Comparison of ENCODE assay signal across 8 cellular contexts in genomic region chr19:982567-983170, GRCh38. TPM values are rescaled to one million over a fixed set of nuclear protein-coding genes. Genes with fewer than 3 reads are reported as not detected.
DNase-seq lines count a peak whose midpoint lies in the region; ATAC-seq lines count a peak whose summit lies in the region.

No MANE protein-coding gene starts in this region.

- peaks cover 12 to 23% (median 20%) of the 10 kb centered on the region in 3 donors for H3K4me1 Mint-ChIP-seq in naive B cell

- peak overlapping the region; percentile 60 for H3K27ac ChIP-seq in epithelial cell of prostate

- DNase-seq in GM03348 (ENCODE audit: low spot score) (peak; percentile 97), NCI-H748 treated with DMSO at 0.1 percent for 48 hours (lab: John Stamatoyannopoulos, UW) (peak; percentile 17), epithelial cell of prostate (ENCODE audit: low read depth, low spot score) (no peak), naive B cell (peak; percentile 79)
- peak; percentile 94 for DNase-seq in activated CD8-positive, alpha-beta memory T cell treated with anti-CD3 and anti-CD28 coated beads, Interleukin-2, amount 50 U/mL, for 48 hours
- DNase-seq in stimulated activated CD8-positive, alpha-beta memory T cell treated with anti-CD3 and anti-CD28 coated beads, Interleukin-7, amount 100 ng/mL, for 1 hour (ENCODE audit: low read depth in 2 of 2), result peak; percentile 51 to 55

- ATAC-seq in HG02884 (IDR thresholded peaks at IDR 0.05; ENCODE audit: unreplicated experiment), result peak; percentile 58
- ATAC-seq in naive B cell (ENCODE audit: low read depth in 2 of 2), result peak; percentile 72 to 73
- no peak for ATAC-seq in GM21367 (IDR thresholded peaks at IDR 0.05; ENCODE audit: unreplicated experiment)

- peak overlapping the region; percentile 33 to 98 (median 46) for H3K4me3 Mint-ChIP-seq in naive B cell

- no peaks in the 10 kb centered on the region for H3K36me3 Mint-ChIP-seq in naive B cell

- H3K27me3 Mint-ChIP-seq in naive B cell, result no peaks in the 10 kb centered on the region

- H3K27ac Mint-ChIP-seq in naive B cell, result peak overlapping the region in 3 of 6 donors; percentile 52 to 87 (median 60)

- H3K9me3 Mint-ChIP-seq in naive B cell, result no peaks in the 10 kb centered on the region

RNA-seq across cellular contexts. Expression of gene WDR18, which starts 1.5 kb away (rescaled TPM):
- 10 to 100 TPM; 39.9 to 64.1 (median 52.5) TPM for polyA plus RNA-seq in naive B cell (ENCODE audit: low read depth in 6 of 6)

RNA-seq across cellular contexts. Expression of gene GRIN3B, which starts 17.6 kb away (rescaled TPM):
- polyA plus RNA-seq in naive B cell (ENCODE audit: low read depth in 6 of 6), result not detected

RNA-seq across cellular contexts. Expression of gene TMEM259, which starts 38.3 kb away (rescaled TPM):
- 10 to 100 TPM; 37.2 to 75.5 (median 49.5) TPM for polyA plus RNA-seq in naive B cell (ENCODE audit: low read depth in 6 of 6)

RNA-seq across cellular contexts. Expression of gene RNU6-2, which starts 38.7 kb away (rescaled TPM):
- not detected for polyA plus RNA-seq in naive B cell (ENCODE audit: low read depth in 6 of 6)

RNA-seq across cellular contexts. Expression of gene CNN2, which starts 43.7 kb away (rescaled TPM):
- polyA plus RNA-seq in naive B cell (ENCODE audit: low read depth in 6 of 6), result 100 to 1,000 TPM; 408 to 648 (median 492) TPM
